19 cellular contexts compared by ENCODE assay signal in the genomic region with DNA sequence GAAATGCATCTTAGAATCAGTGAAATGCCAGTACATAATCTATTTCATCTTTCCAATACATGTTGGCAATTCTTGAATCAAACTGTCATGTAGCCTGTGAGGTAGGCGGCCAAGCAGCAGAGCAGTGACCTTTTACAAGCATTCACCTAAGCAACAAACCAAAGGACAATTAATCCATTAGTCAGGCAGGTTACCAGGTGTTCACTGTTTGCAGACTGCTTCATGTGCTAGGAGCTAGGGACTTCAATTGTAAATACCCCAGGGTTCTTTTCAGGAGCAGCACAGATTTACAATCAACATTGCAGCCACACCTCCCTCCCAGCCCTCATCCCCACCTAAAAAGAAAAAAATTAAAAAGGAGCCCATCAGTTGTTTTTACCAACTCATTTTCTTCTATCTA. TPM values are rescaled to one million over a fixed set of nuclear protein-coding genes. Genes with fewer than 3 reads are reported as not detected.
DNase-seq lines count a peak whose midpoint lies in the region; ATAC-seq and FAIRE-seq lines count a peak whose summit lies in the region.
"Had no signal": no experiment of that assay in that cellular context is flagged by ENCODE, and none has a peak within 500 bp of the region (broad histone marks: within the 10 kb centered on the region; RNA-seq: fewer than 3 reads in every experiment).

No MANE protein-coding gene starts in this region.

- peak; percentile 100 for FAIRE-seq in islet of Langerhans (lab: Jason Lieb, UNC)

- peak; percentile 97 for DNase-seq in DMS153 (lab: John Stamatoyannopoulos, UW)
- peak; percentile 33 for DNase-seq in HT-29 (ENCODE audit: low spot score)
- DNase-seq in NCI-H510A treated with DMSO at 0.1 percent for 48 hours (lab: John Stamatoyannopoulos, UW) = peak; percentile 49
- DNase-seq in NCI-H82 (lab: John Stamatoyannopoulos, UW) = no peak
- DNase-seq: activated naive CD4-positive, alpha-beta T cell treated with anti-CD3 and anti-CD28 coated beads, Interleukin-2, amount 10 ng/mL, durations not matched to agents 7 days and 5 days; GF-D8; KG1; left ventricle myocardium inferior; Peyer's patch; sigmoid colon; T-helper 1 cell had no signal

- ATAC-seq in GM21381 (IDR thresholded peaks at IDR 0.05; ENCODE audit: unreplicated experiment) (no peak), GM18873 (IDR thresholded peaks at IDR 0.05; ENCODE audit: low FRiP score, unreplicated experiment) (no peak)
- ATAC-seq: activated CD4-positive, alpha-beta T cell treated with anti-CD3 and anti-CD28 coated beads for 36 hours had no signal

RNA-seq across cellular contexts. Expression of a gene that starts 22.9 kb away (rescaled TPM):
- 1.4 and 4.1 TPM in 2 replicates for total RNA-seq in HT-29 (2014; rRNA removed; shearing (Covaris generic))

RNA-seq across cellular contexts. Expression of a gene that starts 23.0 kb away (rescaled TPM):
- total RNA-seq in HT-29 (2014; rRNA removed; shearing (Covaris generic)) = 19.4 and 28.8 TPM in 2 replicates

RNA-seq across cellular contexts. Expression of a gene that starts 32.9 kb away (rescaled TPM):
- not detected in 2 replicates for total RNA-seq in HT-29 (2014; rRNA removed; shearing (Covaris generic))
- total RNA-seq: activated CD4-positive, alpha-beta T cell treated with anti-CD3 and anti-CD28 coated beads for 36 hours; dermis microvascular lymphatic vessel endothelial cell; left ventricle myocardium inferior; Peyer's patch; sigmoid colon; SJSA1; subcutaneous adipose tissue; urinary bladder had no signal

RNA-seq across cellular contexts. Expression of a gene that starts 43.5 kb away (rescaled TPM):
- total RNA-seq in HT-29 (2014; rRNA removed; shearing (Covaris generic)) = 11.7 and 13.6 TPM in 2 replicates
